In genomic region chr10:26869528-26869927, GRCh38 we compare ENCODE assay signal across 9 cellular contexts. TPM values are rescaled to one million over a fixed set of nuclear protein-coding genes. Genes with fewer than 3 reads are reported as not detected.
A peak's percentile ranks its signal among the peaks of the same experiment; 100 is the strongest.
DNase-seq lines count a peak whose midpoint lies in the region; ATAC-seq and TF ChIP-seq lines count a peak whose summit lies in the region.
"Had no signal": no experiment of that assay in that cellular context is flagged by ENCODE, and none has a peak within 500 bp of the region (broad histone marks: within the 10 kb centered on the region; RNA-seq: fewer than 3 reads in every experiment).

No MANE protein-coding gene starts in this region.

- intact Hi-C loops in mucosa of descending colon (cut with DNase I, micrococcal nuclease): no loop called here

- TF ChIP-seq CTCF in fibroblast of mammary gland (conservative IDR thresholded peaks at IDR 0.05; ENCODE audit: control insufficient read depth, insufficient read depth, low read depth, low read length) (no peak), mucosa of descending colon (IDR thresholded peaks at IDR 0.05) (no peak)

- H3K4me1 ChIP-seq in mucosa of descending colon (ENCODE audit: low read depth): no peaks in the 10 kb centered on the region
- H3K4me1 ChIP-seq: neural progenitor cell had no signal

- H3K9me3 ChIP-seq in mucosa of descending colon: no peaks in the 10 kb centered on the region

- H3K4me3 ChIP-seq in fibroblast of mammary gland (ENCODE audit: control insufficient read depth, low read depth, low read length): no peak overlapping the region
- H3K4me3 ChIP-seq in mucosa of descending colon: no peak overlapping the region
- H3K4me3 ChIP-seq: neural progenitor cell had no signal

- DNase-seq in Ammon's horn (ENCODE audit: low spot score) (peak; percentile 32), HT1080 (ENCODE audit: low read depth) (peak; percentile 60), UCSD-AML1 (lab: John Stamatoyannopoulos, UW; ENCODE audit: unreplicated experiment) (peak; percentile 41), fibroblast of mammary gland (ENCODE audit: low read depth) (peak; percentile 42), left lobe of liver (ENCODE audit: low spot score) (no peak), mucosa of descending colon (no peak), middle frontal gyrus (ENCODE audit: extremely low spot score, low spot score) (no peak)

- no peaks in the 10 kb centered on the region for H3K36me3 ChIP-seq in mucosa of descending colon (ENCODE audit: low read depth)
- H3K36me3 ChIP-seq: neural progenitor cell had no signal

- no peak for ATAC-seq in left lobe of liver
- ATAC-seq in mucosa of descending colon: no peak
- no peak for ATAC-seq in GM21447 (IDR thresholded peaks at IDR 0.05; ENCODE audit: unreplicated experiment)

RNA-seq across cellular contexts. Expression of gene ABI1, which starts 8.8 kb away (rescaled TPM):
- total RNA-seq in HT1080 (2014; rRNA removed; shearing (Covaris generic)): 32.4 and 49.8 TPM in 2 replicates
- polyA plus RNA-seq in HT1080 (2015; cell fraction: cytosol; rRNA removed): 36.3 and 44.4 TPM in 2 replicates
- polyA plus RNA-seq in HT1080 (2015; cell fraction: nucleus; rRNA removed): 52.8 and 54.1 TPM in 2 replicates
- total RNA-seq in left lobe of liver (13.7 TPM), mucosa of descending colon (10 to 100 TPM; 54.0 to 63.5 (median 62.4) TPM)

Comparison
In these comparisons a context has a peak if more than half of its experiments do, and no peak if none do; other contexts are left out.
1. DNase-seq: peak in Ammon's horn (single experiment), HT1080 (single experiment), UCSD-AML1 (single experiment) and fibroblast of mammary gland (single experiment); none in left lobe of liver (single experiment), mucosa of descending colon (0 of 3) and middle frontal gyrus (single experiment).